In the genomic region with DNA sequence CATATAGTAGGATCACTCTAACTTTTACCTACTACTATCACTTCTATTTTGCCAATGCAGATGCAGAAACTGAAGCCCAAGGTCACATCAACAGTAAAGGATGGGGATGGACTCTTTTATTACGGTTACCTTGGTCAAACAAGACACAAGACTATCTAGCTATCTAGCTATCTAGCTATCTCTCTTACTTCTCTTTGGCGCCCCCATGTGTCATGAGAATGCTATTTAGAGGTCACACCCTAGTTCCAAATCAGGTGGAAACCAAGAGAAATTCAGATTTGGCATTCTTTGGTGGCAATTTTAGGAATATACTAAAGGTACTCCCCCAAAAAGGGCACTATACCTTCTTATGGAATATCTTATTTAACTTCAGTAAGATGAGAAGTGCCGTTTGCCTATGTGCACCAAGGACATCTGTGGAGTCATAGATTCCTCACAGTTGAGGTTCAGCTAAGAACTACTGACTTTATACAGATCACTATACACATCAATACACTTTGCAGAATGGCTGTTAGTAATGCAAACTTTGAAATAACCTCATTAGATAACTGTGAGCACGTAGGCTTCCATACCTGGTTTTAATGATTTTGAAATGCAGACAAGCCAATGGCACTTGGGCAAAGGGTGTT, we compare ENCODE assay signal across 9 cellular contexts. TPM values are rescaled to one million over a fixed set of nuclear protein-coding genes. Genes with fewer than 3 reads are reported as not detected.
DNase-seq lines count a peak whose midpoint lies in the region; ATAC-seq, FAIRE-seq and TF ChIP-seq lines count a peak whose summit lies in the region.
"Had no signal": no experiment of that assay in that cellular context is flagged by ENCODE, and none has a peak within 500 bp of the region (broad histone marks: within the 10 kb centered on the region; RNA-seq: fewer than 3 reads in every experiment).

No MANE protein-coding gene starts in this region.

- no peak for FAIRE-seq in H54 (lab: Jason Lieb, UNC)
- FAIRE-seq: A204.1 had no signal

- peak; percentile 46 to 56 for ATAC-seq in activated T-cell treated with anti-CD3 and anti-CD28 coated beads, Interleukin-2, amount 50 U/mL, for 72 hours (replicated peaks in 1 of 2)
- no peak for ATAC-seq in HG02588 (IDR thresholded peaks at IDR 0.05; ENCODE audit: unreplicated experiment)

- DNase-seq in DMS 273 (lab: John Stamatoyannopoulos, UW; ENCODE audit: unreplicated experiment): peak; percentile 74
- DNase-seq in DMS 273 treated with DMSO at 0.1 percent for 48 hours (lab: John Stamatoyannopoulos, UW): no peak
- DNase-seq in H54 (ENCODE audit: insufficient read length, low spot score): peak; percentile 26
- DNase-seq in NCI-H69 (lab: John Stamatoyannopoulos, UW): peak; percentile 72
- DNase-seq in activated T-cell treated with anti-CD3 and anti-CD28 coated beads, Interleukin-2, amount 50 U/mL, for 72 hours: peak; percentile 58 to 70
- DNase-seq in inferior parietal cortex (ENCODE audit: extremely low spot score): peak; percentile 76
- peak; percentile 21 to 34 for DNase-seq in stimulated activated CD8-positive, alpha-beta memory T cell treated with anti-CD3 and anti-CD28 coated beads, Interleukin-2, amount 100 ng/mL, for 48 hours (ENCODE audit: low read depth in 2 of 2)

- no peak for TF ChIP-seq POLR2A in H54 (IDR thresholded peaks at IDR 0.05; ENCODE audit: low read depth, low read length)

- peaks cover 16% of the 10 kb centered on the region for H3K4me1 Mint-ChIP-seq in activated T-cell treated with anti-CD3 and anti-CD28 coated beads, Interleukin-2, amount 50 U/mL, for 72 hours (ENCODE audit: low read depth)

- H3K27me3 Mint-ChIP-seq in activated T-cell treated with anti-CD3 and anti-CD28 coated beads, Interleukin-2, amount 50 U/mL, for 72 hours (ENCODE audit: low read depth): peaks cover 26% of the 10 kb centered on the region

- H3K27ac Mint-ChIP-seq in activated T-cell treated with anti-CD3 and anti-CD28 coated beads, Interleukin-2, amount 50 U/mL, for 72 hours: no peak overlapping the region

- no peak overlapping the region for H3K4me3 Mint-ChIP-seq in activated T-cell treated with anti-CD3 and anti-CD28 coated beads, Interleukin-2, amount 50 U/mL, for 72 hours

- no peaks in the 10 kb centered on the region for H3K36me3 Mint-ChIP-seq in activated T-cell treated with anti-CD3 and anti-CD28 coated beads, Interleukin-2, amount 50 U/mL, for 72 hours (ENCODE audit: insufficient read depth in 2 of 2)

- H3K9me3 Mint-ChIP-seq in activated T-cell treated with anti-CD3 and anti-CD28 coated beads, Interleukin-2, amount 50 U/mL, for 72 hours: no peaks in the 10 kb centered on the region

RNA-seq across cellular contexts. Expression of a gene that starts 6.7 kb away (rescaled TPM):
- under 1 TPM in 1 of 2 donors, not detected in 1; 0.07 TPM for total RNA-seq in activated T-cell treated with anti-CD3 and anti-CD28 coated beads, Interleukin-2, amount 50 U/mL, for 72 hours
